13 cellular contexts compared by ENCODE assay signal in the genomic region with DNA sequence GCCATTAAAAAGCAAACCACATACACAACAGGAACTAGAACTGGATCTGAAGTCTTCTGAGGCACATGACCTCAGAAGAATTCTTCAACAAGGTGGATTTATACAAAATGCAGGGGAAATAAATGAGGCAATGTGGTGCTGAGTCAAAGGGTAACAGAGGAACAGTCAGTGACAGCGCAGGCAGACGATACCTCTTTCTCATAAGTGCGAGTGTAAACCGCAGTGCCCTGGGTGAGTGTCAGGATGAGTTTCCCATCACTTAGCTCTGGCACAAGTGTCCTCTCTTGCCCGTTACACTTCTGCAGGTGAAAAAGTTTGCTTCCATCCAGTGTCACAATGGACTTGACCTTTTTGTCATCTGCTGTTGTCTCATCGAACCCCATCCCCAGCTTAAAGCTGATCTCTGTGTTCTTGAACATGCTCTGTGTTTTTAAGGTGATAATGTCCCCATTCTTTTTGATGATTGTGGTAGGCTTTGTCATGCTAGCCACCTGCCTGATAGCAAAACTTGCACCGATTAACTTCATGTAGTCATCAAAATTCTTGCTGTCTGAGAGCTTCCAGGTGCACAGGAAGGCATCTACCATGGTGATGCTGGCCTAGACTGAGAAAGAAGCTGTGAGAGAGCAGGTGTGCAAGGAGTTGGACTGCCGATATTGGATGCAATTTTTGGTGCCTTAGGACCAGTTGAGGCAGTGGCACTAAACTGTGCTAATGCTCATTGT.
DNase-seq lines count a peak whose midpoint lies in the region; FAIRE-seq and TF ChIP-seq lines count a peak whose summit lies in the region.
"Had no signal": no experiment of that assay in that cellular context is flagged by ENCODE, and none has a peak within 500 bp of the region (broad histone marks: within the 10 kb centered on the region; RNA-seq: fewer than 3 reads in every experiment).

No MANE protein-coding gene starts in this region.

- H3K4me1 ChIP-seq in Karpas-422 (ENCODE audit: low read length) = peaks cover 71% of the 10 kb centered on the region
- H3K4me1 ChIP-seq in HAP-1 = peaks cover 11% of the 10 kb centered on the region
- H3K4me1 ChIP-seq: A549, parathyroid adenoma had no signal

- in situ Hi-C loops in HAP-1 (cut with MboI; ENCODE audit: low sequenced_read_pairs) = no loop called here

- peak; percentile 71 for DNase-seq in activated CD4-positive, alpha-beta T cell treated with anti-CD3 and anti-CD28 coated beads for 48 hours
- no peak for DNase-seq in activated CD4-positive, alpha-beta T cell treated with anti-CD3 and anti-CD28 coated beads for 1 hour
- no peak for DNase-seq in GM12891 (ENCODE audit: insufficient read length, low spot score)
- no peak for DNase-seq in Karpas-422
- DNase-seq in bronchial epithelial cell (ENCODE audit: low read depth) = no peak
- no peak for DNase-seq in H7
- no peak for DNase-seq in HAP-1 (ENCODE audit: low spot score in 2 of 2)
- no peak for DNase-seq in caudate nucleus (lab: John Stamatoyannopoulos, UW)
- DNase-seq: CD8-positive, alpha-beta memory T cell; endodermal cell had no signal

- no peaks in the 10 kb centered on the region for H3K79me2 ChIP-seq in Karpas-422 (ENCODE audit: low read length)
- H3K79me2 ChIP-seq: parathyroid adenoma had no signal

- FAIRE-seq in GM12891 (lab: Jason Lieb, UNC) (peak; percentile 85), bronchial epithelial cell (lab: Jason Lieb, UNC) (peak; percentile 36)
- FAIRE-seq: A549 had no signal

- H3K36me3 ChIP-seq in Karpas-422 (ENCODE audit: insufficient read depth, low read length) (no peaks in the 10 kb centered on the region), bronchial epithelial cell (ENCODE audit: control insufficient read depth, insufficient read depth, low read length) (no peaks in the 10 kb centered on the region), H7 (replicated peaks; ENCODE audit: control insufficient read depth, insufficient read depth, low read length) (no peaks in the 10 kb centered on the region), HAP-1 (replicated peaks) (no peaks in the 10 kb centered on the region)

- H3K4me3 ChIP-seq in Karpas-422 (ENCODE audit: low read length) (no peak overlapping the region), bronchial epithelial cell (ENCODE audit: low read depth, low read length) (no peak overlapping the region), H7 (ENCODE audit: insufficient read depth, low read depth, low read length) (no peak overlapping the region), HAP-1 (no peak overlapping the region)
- H3K4me3 ChIP-seq: A549, skin epidermis had no signal

- no peak overlapping the region for H3K4me2 ChIP-seq in Karpas-422 (ENCODE audit: low read depth, low read length, poor library complexity, severe bottlenecking)
- H3K4me2 ChIP-seq: A549 had no signal

- H3K27me3 ChIP-seq in Karpas-422 (ENCODE audit: low read length) (no peaks in the 10 kb centered on the region), bronchial epithelial cell (ENCODE audit: control insufficient read depth, insufficient read depth, low read length) (no peaks in the 10 kb centered on the region), H7 (ENCODE audit: control insufficient read depth, insufficient read depth, low read length) (no peaks in the 10 kb centered on the region), HAP-1 (ENCODE audit: low read depth) (peaks cover 13% of the 10 kb centered on the region)

- H3K9ac ChIP-seq in Karpas-422 (ENCODE audit: low read length) = no peak overlapping the region
- H3K9ac ChIP-seq: parathyroid adenoma had no signal

- H3K9me3 ChIP-seq in Karpas-422 (ENCODE audit: low read length) = no peaks in the 10 kb centered on the region
- no peaks in the 10 kb centered on the region for H3K9me3 ChIP-seq in HAP-1
- H3K9me3 ChIP-seq: A549 had no signal

- H3K9me2 ChIP-seq in Karpas-422 (replicated peaks; ENCODE audit: insufficient read depth, low read length) = no peaks in the 10 kb centered on the region

- no peak for TF ChIP-seq POLR2A in GM12891 (IDR thresholded peaks at IDR 0.05; ENCODE audit: low read depth, low read length)

- no peak overlapping the region for H2AFZ ChIP-seq in Karpas-422 (ENCODE audit: low read length)
- H2AFZ ChIP-seq: parathyroid adenoma had no signal

- no peaks in the 10 kb centered on the region for H4K20me1 ChIP-seq in Karpas-422 (ENCODE audit: insufficient read depth, low read depth, low read length)

- TF ChIP-seq CTCF in bronchial epithelial cell (IDR thresholded peaks at IDR 0.05; ENCODE audit: insufficient read depth, low read length, severe bottlenecking) = no peak

- H3K27ac ChIP-seq in Karpas-422 (ENCODE audit: low read length) (peak overlapping the region; percentile 75), caudate nucleus (ENCODE audit: low read depth, low read length) (no peak overlapping the region)
- H3K27ac ChIP-seq: A549, parathyroid adenoma, skin epidermis had no signal

TF ChIP-seq in GM12891, 5 proteins besides CTCF, POLR2A, EP300 and RAD21:
- TF ChIP-seq SPI1 (IDR thresholded peaks at IDR 0.05; ENCODE audit: low read depth, low read length) (no peak), POU2F2 (IDR thresholded peaks at IDR 0.05; ENCODE audit: low read depth, low read length) (no peak), TAF1 (IDR thresholded peaks at IDR 0.05; ENCODE audit: low read depth, low read length) (no peak), PAX5 (IDR thresholded peaks at IDR 0.05; ENCODE audit: insufficient read depth, low read length, severe bottlenecking) (no peak), POLR2AphosphoS5 (IDR thresholded peaks at IDR 0.05; ENCODE audit: low read depth, low read length) (no peak)
TF ChIP-seq in GM12891: peak in this region for 0.
